ENCODE assay signal across 1 cellular context in the genomic region with DNA sequence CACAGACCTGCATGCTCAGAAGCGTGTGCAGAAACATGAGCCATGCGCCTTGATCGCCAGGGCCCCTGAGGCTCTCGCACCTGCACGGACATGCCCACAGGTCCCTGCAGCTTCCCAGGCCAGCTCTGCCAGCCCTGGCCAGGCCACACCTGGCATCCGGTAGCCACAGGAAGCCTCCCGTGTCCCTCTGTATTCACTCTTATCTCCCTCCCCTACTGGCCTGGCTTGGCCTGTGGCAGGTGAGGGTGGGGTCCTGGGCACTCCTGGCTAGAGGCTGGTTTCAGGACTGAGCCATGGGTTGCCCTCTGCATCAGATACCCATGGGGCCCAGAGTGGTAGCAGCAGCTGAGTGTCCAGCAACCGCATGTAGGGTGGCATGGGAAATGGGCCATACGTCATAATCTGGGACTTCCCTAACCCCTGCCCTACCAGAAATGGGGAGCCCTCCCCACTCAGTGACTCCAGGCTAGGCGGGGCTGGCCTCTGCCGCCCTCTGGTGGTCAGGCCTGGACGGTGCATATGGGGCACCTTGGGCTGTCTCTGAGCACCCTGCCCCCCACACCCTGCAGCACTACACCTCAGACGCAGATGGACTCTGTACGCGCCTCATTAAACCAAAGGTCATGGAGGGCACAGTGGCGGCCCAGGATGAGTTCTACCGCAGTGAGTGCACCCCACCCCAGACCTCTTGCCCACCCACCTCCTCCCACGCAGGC.
A peak's percentile ranks its signal among the peaks of the same experiment; 100 is the strongest.
TF ChIP-seq lines count a peak whose summit lies in the region.

No MANE protein-coding gene starts in this region.

TF ChIP-seq in liver, 16 proteins besides CTCF, POLR2A, EP300 and RAD21 (continued from another document):
- TF ChIP-seq, protein P1, sequence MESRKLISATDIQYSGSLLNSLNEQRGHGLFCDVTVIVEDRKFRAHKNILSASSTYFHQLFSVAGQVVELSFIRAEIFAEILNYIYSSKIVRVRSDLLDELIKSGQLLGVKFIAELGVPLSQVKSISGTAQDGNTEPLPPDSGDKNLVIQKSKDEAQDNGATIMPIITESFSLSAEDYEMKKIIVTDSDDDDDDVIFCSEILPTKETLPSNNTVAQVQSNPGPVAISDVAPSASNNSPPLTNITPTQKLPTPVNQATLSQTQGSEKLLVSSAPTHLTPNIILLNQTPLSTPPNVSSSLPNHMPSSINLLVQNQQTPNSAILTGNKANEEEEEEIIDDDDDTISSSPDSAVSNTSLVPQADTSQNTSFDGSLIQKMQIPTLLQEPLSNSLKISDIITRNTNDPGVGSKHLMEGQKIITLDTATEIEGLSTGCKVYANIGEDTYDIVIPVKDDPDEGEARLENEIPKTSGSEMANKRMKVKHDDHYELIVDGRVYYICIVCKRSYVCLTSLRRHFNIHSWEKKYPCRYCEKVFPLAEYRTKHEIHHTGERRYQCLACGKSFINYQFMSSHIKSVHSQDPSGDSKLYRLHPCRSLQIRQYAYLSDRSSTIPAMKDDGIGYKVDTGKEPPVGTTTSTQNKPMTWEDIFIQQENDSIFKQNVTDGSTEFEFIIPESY (IDR thresholded peaks at IDR 0.05): no peak
- TF ChIP-seq YY1 (IDR thresholded peaks at IDR 0.05): no peak
- no peak for TF ChIP-seq FOXA1 (IDR thresholded peaks at IDR 0.05)
- TF ChIP-seq NR2F2 (IDR thresholded peaks at IDR 0.05): peak; percentile 7
- no peak for TF ChIP-seq JUND (IDR thresholded peaks at IDR 0.05)
